In genomic region chr2:61764035-61764800, GRCh38 we compare ENCODE assay signal across 1 cellular context.
TF ChIP-seq lines count a peak whose summit lies in the region.

No MANE protein-coding gene starts in this region.

TF ChIP-seq in HepG2, 621 proteins besides CTCF, POLR2A, EP300 and RAD21 (continued from another document and continues in another):
- TF ChIP-seq ZNF329 (CRISPR knock-in tag; IDR thresholded peaks at IDR 0.05; ENCODE audit: low read depth) (peak; percentile 67; the same call in 1 of the 2 replicates), KDM4B (CRISPR knock-in tag; IDR thresholded peaks at IDR 0.05) (peak; percentile 73; the same call in 1 of the 2 replicates), HMG20A (CRISPR knock-in tag; IDR thresholded peaks at IDR 0.05; ENCODE audit: borderline replicate concordance) (no peak), RARA (CRISPR knock-in tag; IDR thresholded peaks at IDR 0.05) (no peak; the same call in 1 of the 2 replicates), ZNF570 (CRISPR knock-in tag; IDR thresholded peaks at IDR 0.05; ENCODE audit: borderline replicate concordance) (no peak), ZNF83 (CRISPR knock-in tag; IDR thresholded peaks at IDR 0.05; ENCODE audit: borderline replicate concordance) (no peak), RFXAP (CRISPR knock-in tag; IDR thresholded peaks at IDR 0.05; ENCODE audit: borderline replicate concordance) (peak; percentile 89), CENPX (CRISPR knock-in tag; IDR thresholded peaks at IDR 0.05) (no peak), SETDB1 (CRISPR knock-in tag; IDR thresholded peaks at IDR 0.05; ENCODE audit: borderline replicate concordance) (no peak; the same call in 1 of the 2 replicates), JARID2 (CRISPR knock-in tag; IDR thresholded peaks at IDR 0.05; ENCODE audit: insufficient replicate concordance) (no peak), BCL6 (CRISPR knock-in tag; IDR thresholded peaks at IDR 0.05) (no peak), KLF16 (CRISPR knock-in tag; IDR thresholded peaks at IDR 0.05) (peak in 1 of 2 experiments; percentile 58; a peak in 1 of 4 replicates), ZSCAN25 (CRISPR knock-in tag; IDR thresholded peaks at IDR 0.05) (peak; percentile 85), ZNF513 (CRISPR knock-in tag; conservative IDR thresholded peaks at IDR 0.05) (no peak), HNF4A (CRISPR knock-in tag; IDR thresholded peaks at IDR 0.05) (no peak), ONECUT2 (CRISPR knock-in tag; IDR thresholded peaks at IDR 0.05) (no peak), ELF1 (CRISPR knock-in tag; IDR thresholded peaks at IDR 0.05) (peak; percentile 64; the same call in 1 of the 2 replicates), SIX1 (CRISPR knock-in tag; IDR thresholded peaks at IDR 0.05; ENCODE audit: borderline replicate concordance) (no peak), ZNF20 (CRISPR knock-in tag; IDR thresholded peaks at IDR 0.05) (no peak), ATF4 (CRISPR knock-in tag; IDR thresholded peaks at IDR 0.05) (peak in 1 of 2 experiments; percentile 45; a peak in 1 of 4 replicates), ZNF629 (CRISPR knock-in tag; conservative IDR thresholded peaks at IDR 0.05) (peak; percentile 3; the same call in 1 of the 2 replicates), LBX2 (CRISPR knock-in tag; IDR thresholded peaks at IDR 0.05; ENCODE audit: borderline replicate concordance) (peak; percentile 90; the same call in 1 of the 2 replicates), ZNF263 (CRISPR knock-in tag; IDR thresholded peaks at IDR 0.05) (peak; percentile 54), GPN1 (CRISPR knock-in tag; IDR thresholded peaks at IDR 0.05; ENCODE audit: borderline replicate concordance) (no peak), ZNF33B (CRISPR knock-in tag; IDR thresholded peaks at IDR 0.05) (peak; percentile 39; the same call in 1 of the 2 replicates), KDM5A (IDR thresholded peaks at IDR 0.05; ENCODE audit: borderline replicate concordance, low read length) (no peak; the same call in none of the 2 replicates), SIN3A (IDR thresholded peaks at IDR 0.05; ENCODE audit: borderline replicate concordance, low read depth, low read length) (0 out of 2 replicates have a peak, but pooled peaks have one; percentile 36), ZNF317 (CRISPR knock-in tag; IDR thresholded peaks at IDR 0.05) (peak; percentile 31), ZNF562 (CRISPR knock-in tag; IDR thresholded peaks at IDR 0.05; ENCODE audit: borderline replicate concordance) (0 out of 2 replicates have a peak, but pooled peaks have one; percentile 30), ZNF207 (IDR thresholded peaks at IDR 0.05; ENCODE audit: borderline replicate concordance) (no peak), TSC22D2 (CRISPR knock-in tag; IDR thresholded peaks at IDR 0.05; ENCODE audit: borderline replicate concordance) (no peak), FOXP1 (IDR thresholded peaks at IDR 0.05) (no peak), FOXP1 (CRISPR knock-in tag; IDR thresholded peaks at IDR 0.05) (peak; percentile 36; the same call in 1 of the 2 replicates), PAX8 (CRISPR knock-in tag; IDR thresholded peaks at IDR 0.05; ENCODE audit: borderline replicate concordance) (peak; percentile 20; the same call in 1 of the 2 replicates), ZBTB8A (CRISPR knock-in tag; IDR thresholded peaks at IDR 0.05; ENCODE audit: borderline replicate concordance, low read depth) (no peak), TARDBP (CRISPR knock-in tag; IDR thresholded peaks at IDR 0.05) (peak; percentile 66; the same call in 1 of the 2 replicates), SAP130 (CRISPR knock-in tag; IDR thresholded peaks at IDR 0.05; ENCODE audit: low read depth) (peak; percentile 83), GLI4 (CRISPR knock-in tag; IDR thresholded peaks at IDR 0.05; ENCODE audit: borderline replicate concordance) (no peak; the same call in 1 of the 2 replicates), ZNF597 (CRISPR knock-in tag; IDR thresholded peaks at IDR 0.05) (no peak), ZFP36L1 (CRISPR knock-in tag; IDR thresholded peaks at IDR 0.05) (0 out of 2 replicates have a peak, but pooled peaks have one; percentile 51), ZNF326 (CRISPR knock-in tag; IDR thresholded peaks at IDR 0.05; ENCODE audit: borderline replicate concordance) (no peak), ATM (IDR thresholded peaks at IDR 0.05; ENCODE audit: borderline replicate concordance) (no peak), FLYWCH1 (CRISPR knock-in tag; IDR thresholded peaks at IDR 0.05) (no peak), PAWR (CRISPR knock-in tag; IDR thresholded peaks at IDR 0.05; ENCODE audit: borderline replicate concordance) (no peak; the same call in 1 of the 2 replicates), CENPT (CRISPR knock-in tag; IDR thresholded peaks at IDR 0.05; ENCODE audit: low read depth) (peak; percentile 70; the same call in 1 of the 2 replicates)
- TF ChIP-seq, protein P1, sequence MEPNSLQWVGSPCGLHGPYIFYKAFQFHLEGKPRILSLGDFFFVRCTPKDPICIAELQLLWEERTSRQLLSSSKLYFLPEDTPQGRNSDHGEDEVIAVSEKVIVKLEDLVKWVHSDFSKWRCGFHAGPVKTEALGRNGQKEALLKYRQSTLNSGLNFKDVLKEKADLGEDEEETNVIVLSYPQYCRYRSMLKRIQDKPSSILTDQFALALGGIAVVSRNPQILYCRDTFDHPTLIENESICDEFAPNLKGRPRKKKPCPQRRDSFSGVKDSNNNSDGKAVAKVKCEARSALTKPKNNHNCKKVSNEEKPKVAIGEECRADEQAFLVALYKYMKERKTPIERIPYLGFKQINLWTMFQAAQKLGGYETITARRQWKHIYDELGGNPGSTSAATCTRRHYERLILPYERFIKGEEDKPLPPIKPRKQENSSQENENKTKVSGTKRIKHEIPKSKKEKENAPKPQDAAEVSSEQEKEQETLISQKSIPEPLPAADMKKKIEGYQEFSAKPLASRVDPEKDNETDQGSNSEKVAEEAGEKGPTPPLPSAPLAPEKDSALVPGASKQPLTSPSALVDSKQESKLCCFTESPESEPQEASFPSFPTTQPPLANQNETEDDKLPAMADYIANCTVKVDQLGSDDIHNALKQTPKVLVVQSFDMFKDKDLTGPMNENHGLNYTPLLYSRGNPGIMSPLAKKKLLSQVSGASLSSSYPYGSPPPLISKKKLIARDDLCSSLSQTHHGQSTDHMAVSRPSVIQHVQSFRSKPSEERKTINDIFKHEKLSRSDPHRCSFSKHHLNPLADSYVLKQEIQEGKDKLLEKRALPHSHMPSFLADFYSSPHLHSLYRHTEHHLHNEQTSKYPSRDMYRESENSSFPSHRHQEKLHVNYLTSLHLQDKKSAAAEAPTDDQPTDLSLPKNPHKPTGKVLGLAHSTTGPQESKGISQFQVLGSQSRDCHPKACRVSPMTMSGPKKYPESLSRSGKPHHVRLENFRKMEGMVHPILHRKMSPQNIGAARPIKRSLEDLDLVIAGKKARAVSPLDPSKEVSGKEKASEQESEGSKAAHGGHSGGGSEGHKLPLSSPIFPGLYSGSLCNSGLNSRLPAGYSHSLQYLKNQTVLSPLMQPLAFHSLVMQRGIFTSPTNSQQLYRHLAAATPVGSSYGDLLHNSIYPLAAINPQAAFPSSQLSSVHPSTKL (CRISPR knock-in tag; IDR thresholded peaks at IDR 0.05): peak; percentile 27; the same call in 1 of the 2 replicates
- TF ChIP-seq, protein P2, sequence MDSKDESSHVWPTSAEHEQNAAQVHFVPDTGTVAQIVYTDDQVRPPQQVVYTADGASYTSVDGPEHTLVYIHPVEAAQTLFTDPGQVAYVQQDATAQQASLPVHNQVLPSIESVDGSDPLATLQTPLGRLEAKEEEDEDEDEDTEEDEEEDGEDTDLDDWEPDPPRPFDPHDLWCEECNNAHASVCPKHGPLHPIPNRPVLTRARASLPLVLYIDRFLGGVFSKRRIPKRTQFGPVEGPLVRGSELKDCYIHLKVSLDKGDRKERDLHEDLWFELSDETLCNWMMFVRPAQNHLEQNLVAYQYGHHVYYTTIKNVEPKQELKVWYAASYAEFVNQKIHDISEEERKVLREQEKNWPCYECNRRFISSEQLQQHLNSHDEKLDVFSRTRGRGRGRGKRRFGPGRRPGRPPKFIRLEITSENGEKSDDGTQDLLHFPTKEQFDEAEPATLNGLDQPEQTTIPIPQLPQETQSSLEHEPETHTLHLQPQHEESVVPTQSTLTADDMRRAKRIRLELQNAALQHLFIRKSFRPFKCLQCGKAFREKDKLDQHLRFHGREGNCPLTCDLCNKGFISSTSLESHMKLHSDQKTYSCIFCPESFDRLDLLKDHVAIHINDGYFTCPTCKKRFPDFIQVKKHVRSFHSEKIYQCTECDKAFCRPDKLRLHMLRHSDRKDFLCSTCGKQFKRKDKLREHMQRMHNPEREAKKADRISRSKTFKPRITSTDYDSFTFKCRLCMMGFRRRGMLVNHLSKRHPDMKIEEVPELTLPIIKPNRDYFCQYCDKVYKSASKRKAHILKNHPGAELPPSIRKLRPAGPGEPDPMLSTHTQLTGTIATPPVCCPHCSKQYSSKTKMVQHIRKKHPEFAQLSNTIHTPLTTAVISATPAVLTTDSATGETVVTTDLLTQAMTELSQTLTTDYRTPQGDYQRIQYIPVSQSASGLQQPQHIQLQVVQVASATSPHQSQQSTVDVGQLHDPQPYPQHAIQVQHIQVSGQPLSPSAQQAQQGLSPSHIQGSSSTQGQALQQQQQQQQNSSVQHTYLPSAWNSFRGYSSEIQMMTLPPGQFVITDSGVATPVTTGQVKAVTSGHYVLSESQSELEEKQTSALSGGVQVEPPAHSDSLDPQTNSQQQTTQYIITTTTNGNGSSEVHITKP (CRISPR knock-in tag; IDR thresholded peaks at IDR 0.05; ENCODE audit: low read depth): peak; percentile 69; the same call in 1 of the 2 replicates
- TF ChIP-seq, protein P3, sequence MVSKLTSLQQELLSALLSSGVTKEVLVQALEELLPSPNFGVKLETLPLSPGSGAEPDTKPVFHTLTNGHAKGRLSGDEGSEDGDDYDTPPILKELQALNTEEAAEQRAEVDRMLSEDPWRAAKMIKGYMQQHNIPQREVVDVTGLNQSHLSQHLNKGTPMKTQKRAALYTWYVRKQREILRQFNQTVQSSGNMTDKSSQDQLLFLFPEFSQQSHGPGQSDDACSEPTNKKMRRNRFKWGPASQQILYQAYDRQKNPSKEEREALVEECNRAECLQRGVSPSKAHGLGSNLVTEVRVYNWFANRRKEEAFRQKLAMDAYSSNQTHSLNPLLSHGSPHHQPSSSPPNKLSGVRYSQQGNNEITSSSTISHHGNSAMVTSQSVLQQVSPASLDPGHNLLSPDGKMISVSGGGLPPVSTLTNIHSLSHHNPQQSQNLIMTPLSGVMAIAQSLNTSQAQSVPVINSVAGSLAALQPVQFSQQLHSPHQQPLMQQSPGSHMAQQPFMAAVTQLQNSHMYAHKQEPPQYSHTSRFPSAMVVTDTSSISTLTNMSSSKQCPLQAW (CRISPR knock-in tag; IDR thresholded peaks at IDR 0.05): peak; percentile 89
- TF ChIP-seq, protein P4, sequence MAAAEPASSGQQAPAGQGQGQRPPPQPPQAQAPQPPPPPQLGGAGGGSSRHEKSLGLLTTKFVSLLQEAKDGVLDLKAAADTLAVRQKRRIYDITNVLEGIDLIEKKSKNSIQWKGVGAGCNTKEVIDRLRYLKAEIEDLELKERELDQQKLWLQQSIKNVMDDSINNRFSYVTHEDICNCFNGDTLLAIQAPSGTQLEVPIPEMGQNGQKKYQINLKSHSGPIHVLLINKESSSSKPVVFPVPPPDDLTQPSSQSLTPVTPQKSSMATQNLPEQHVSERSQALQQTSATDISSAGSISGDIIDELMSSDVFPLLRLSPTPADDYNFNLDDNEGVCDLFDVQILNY (CRISPR knock-in tag; conservative IDR thresholded peaks at IDR 0.05): no peak
- TF ChIP-seq, protein P5, sequence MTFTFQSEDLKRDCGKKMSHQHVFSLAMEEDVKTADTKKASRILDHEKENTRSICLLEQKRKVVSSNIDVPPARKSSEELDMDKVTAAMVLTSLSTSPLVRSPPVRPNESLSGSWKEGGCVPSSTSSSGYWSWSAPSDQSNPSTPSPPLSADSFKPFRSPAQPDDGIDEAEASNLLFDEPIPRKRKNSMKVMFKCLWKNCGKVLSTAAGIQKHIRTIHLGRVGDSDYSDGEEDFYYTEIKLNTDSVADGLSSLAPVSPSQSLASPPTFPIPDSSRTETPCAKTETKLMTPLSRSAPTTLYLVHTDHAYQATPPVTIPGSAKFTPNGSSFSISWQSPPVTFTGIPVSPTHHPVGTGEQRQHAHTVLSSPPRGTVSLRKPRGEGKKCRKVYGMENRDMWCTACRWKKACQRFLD (CRISPR knock-in tag; IDR thresholded peaks at IDR 0.05; ENCODE audit: borderline replicate concordance): peak; percentile 67; the same call in 1 of the 2 replicates
